In genomic region chr12:93060071-93060665, GRCh38 we compare ENCODE assay signal across 12 cellular contexts.
DNase-seq lines count a peak whose midpoint lies in the region; ATAC-seq and TF ChIP-seq lines count a peak whose summit lies in the region.
"Had no signal": no experiment of that assay in that cellular context is flagged by ENCODE, and none has a peak within 500 bp of the region (broad histone marks: within the 10 kb centered on the region; RNA-seq: fewer than 3 reads in every experiment).

No MANE protein-coding gene starts in this region.

- peaks cover 0 to 17% (median 0%) of the 10 kb centered on the region in 5 experiments for H3K9me3 Mint-ChIP-seq in brain

- ATAC-seq in GM18505 (IDR thresholded peaks at IDR 0.05; ENCODE audit: unreplicated experiment) (peak; percentile 94), GM21367 (IDR thresholded peaks at IDR 0.05; ENCODE audit: unreplicated experiment) (peak; percentile 96), HG03175 (IDR thresholded peaks at IDR 0.05; ENCODE audit: unreplicated experiment) (peak; percentile 98)

- H3K9me3 ChIP-seq in tibial artery: no peaks in the 10 kb centered on the region
- H3K9me3 ChIP-seq: suprapubic skin had no signal

- H3K4me3 ChIP-seq in tibial artery: no peak overlapping the region
- H3K4me3 ChIP-seq: suprapubic skin had no signal

- no peaks in the 10 kb centered on the region for H3K36me3 Mint-ChIP-seq in brain

- intact Hi-C loops in tibial artery (cut with DNase I; ENCODE audit: low total_unique reads): no loop called here

- H3K4me1 ChIP-seq in tibial artery: peaks cover 0 to 22% (median 18%) of the 10 kb centered on the region in 4 donors

- no peak for DNase-seq in NCI-H1105 (lab: John Stamatoyannopoulos, UW)
- no peak for DNase-seq in NCI-H187 treated with DMSO at 0.1 percent for 48 hours (lab: John Stamatoyannopoulos, UW)
- DNase-seq in tibial artery: no peak
- no peak for DNase-seq in NCI-H748 (lab: John Stamatoyannopoulos, UW; ENCODE audit: unreplicated experiment)
- DNase-seq: DND-41, hippocampal formation, T-helper 1 cell had no signal

- H3K27me3 Mint-ChIP-seq in brain: peaks cover 4% of the 10 kb centered on the region

- H3K36me3 ChIP-seq in tibial artery: no peaks in the 10 kb centered on the region
- H3K36me3 ChIP-seq: suprapubic skin had no signal

- peak overlapping the region in 1 of 2 donors; percentile 68 for H3K27ac ChIP-seq in tibial artery
- H3K27ac ChIP-seq: suprapubic skin had no signal

- no peaks in the 10 kb centered on the region for H3K27me3 ChIP-seq in tibial artery

- H3K4me1 Mint-ChIP-seq in brain: peaks cover 40% of the 10 kb centered on the region

- no peak for TF ChIP-seq POLR2A in GM18505 (IDR thresholded peaks at IDR 0.05; ENCODE audit: borderline replicate concordance, extremely low read depth, insufficient read depth, insufficient read length)

- H3K27ac Mint-ChIP-seq in brain: peak overlapping the region in 4 of 5 experiments; percentile 44 to 94 (median 62)

- TF ChIP-seq CTCF in brain (conservative IDR thresholded peaks at IDR 0.05): peak in 1 of 2 experiments; percentile 17
- TF ChIP-seq CTCF in tibial artery (IDR thresholded peaks at IDR 0.05): no peak

- H3K4me3 Mint-ChIP-seq in brain: peak overlapping the region in 3 of 5 experiments; percentile 12 to 26 (median 14)
